In the genomic region with DNA sequence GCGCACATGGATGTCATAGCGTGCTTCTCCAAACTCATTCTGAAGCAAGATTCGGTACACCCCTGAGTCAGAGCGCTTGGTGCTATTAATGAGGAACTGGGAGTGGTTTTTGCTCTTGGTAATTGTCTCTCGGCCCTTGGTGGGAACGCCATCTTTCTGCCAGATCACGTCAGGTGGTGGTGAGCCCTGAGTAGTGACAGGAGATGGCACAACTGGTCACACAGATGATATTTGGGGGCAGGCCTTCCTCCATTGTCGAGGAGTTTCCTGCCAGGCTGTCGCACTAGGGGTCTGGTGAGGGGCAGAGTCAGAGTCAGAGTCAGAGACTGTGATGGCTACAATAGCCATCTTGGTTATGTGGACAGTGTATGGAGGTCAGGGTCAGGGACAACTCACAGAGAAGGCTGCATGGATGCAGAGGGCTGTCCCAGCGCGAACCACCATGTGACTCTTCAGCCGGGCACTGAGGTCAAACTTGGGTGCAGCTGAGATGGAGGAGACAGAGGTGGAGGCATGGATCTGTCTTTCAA, we compare ENCODE assay signal across 1 cellular context.
TF ChIP-seq lines count a peak whose summit lies in the region.

No MANE protein-coding gene starts in this region.

TF ChIP-seq in H1, 55 proteins besides CTCF, POLR2A, EP300 and RAD21:
- TF ChIP-seq SIX5 (IDR thresholded peaks at IDR 0.05; ENCODE audit: low read depth, low read length), result no peak
- no peak for TF ChIP-seq ATF3 (IDR thresholded peaks at IDR 0.05; ENCODE audit: insufficient read depth, low read depth, low read length)
- TF ChIP-seq POLR2AphosphoS5 (IDR thresholded peaks at IDR 0.05; ENCODE audit: low read depth, low read length), result no peak
- TF ChIP-seq TAF1 (IDR thresholded peaks at IDR 0.05; ENCODE audit: low read depth, low read length), result no peak
- no peak for TF ChIP-seq RXRA (IDR thresholded peaks at IDR 0.05; ENCODE audit: insufficient read depth, low read depth, low read length)
- TF ChIP-seq CHD1 (IDR thresholded peaks at IDR 0.05; ENCODE audit: low read depth, low read length), result no peak
- TF ChIP-seq HDAC2 (IDR thresholded peaks at IDR 0.05; ENCODE audit: borderline replicate concordance in 1 of 2, low read depth in 2 of 2, low read length in 2 of 2), result no peak
- TF ChIP-seq ZNF274 (IDR thresholded peaks at IDR 0.05; ENCODE audit: borderline replicate concordance, extremely low read depth, low read length), result no peak
- TF ChIP-seq CBX5 (IDR thresholded peaks at IDR 0.05; ENCODE audit: low read depth, low read length), result no peak
- TF ChIP-seq RBBP5 (IDR thresholded peaks at IDR 0.05; ENCODE audit: borderline replicate concordance, low read depth, low read length), result no peak
- TF ChIP-seq SRF (IDR thresholded peaks at IDR 0.05; ENCODE audit: low read depth, low read length), result no peak
- TF ChIP-seq SUZ12 (IDR thresholded peaks at IDR 0.05; ENCODE audit: low read length), result no peak
- TF ChIP-seq SP2 (IDR thresholded peaks at IDR 0.05; ENCODE audit: low read length), result no peak
- TF ChIP-seq TEAD4 (IDR thresholded peaks at IDR 0.05; ENCODE audit: low read depth, low read length), result no peak
- TF ChIP-seq SP4 (IDR thresholded peaks at IDR 0.05; ENCODE audit: low read length), result no peak
- TF ChIP-seq MAFK (IDR thresholded peaks at IDR 0.05; ENCODE audit: low read depth, low read length), result no peak
- TF ChIP-seq BCL11A (IDR thresholded peaks at IDR 0.05; ENCODE audit: low read depth in 2 of 2, low read length in 2 of 2), result no peak
- TF ChIP-seq, protein P1, sequence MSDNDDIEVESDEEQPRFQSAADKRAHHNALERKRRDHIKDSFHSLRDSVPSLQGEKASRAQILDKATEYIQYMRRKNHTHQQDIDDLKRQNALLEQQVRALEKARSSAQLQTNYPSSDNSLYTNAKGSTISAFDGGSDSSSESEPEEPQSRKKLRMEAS (IDR thresholded peaks at IDR 0.05), result no peak
